Comparison of ENCODE assay signal across 16 cellular contexts in genomic region chr6:27148404-27148795, GRCh38.
A peak's percentile ranks its signal among the peaks of the same experiment; 100 is the strongest.
DNase-seq lines count a peak whose midpoint lies in the region; ATAC-seq and TF ChIP-seq lines count a peak whose summit lies in the region.
"Had no signal": no experiment of that assay in that cellular context is flagged by ENCODE, and none has a peak within 500 bp of the region (broad histone marks: within the 10 kb centered on the region; RNA-seq: fewer than 3 reads in every experiment).

No MANE protein-coding gene starts in this region.

- H3K79me2 ChIP-seq in PC-9 (ENCODE audit: low read depth), result peaks cover 27% of the 10 kb centered on the region

- H3K27me3 Mint-ChIP-seq in CD4-positive, CD25-positive, alpha-beta regulatory T cell, result no peaks in the 10 kb centered on the region
- no peaks in the 10 kb centered on the region for H3K27me3 Mint-ChIP-seq in central memory CD8-positive, alpha-beta T cell
- H3K27me3 Mint-ChIP-seq: stimulated activated naive CD8-positive, alpha-beta T cell treated with anti-CD3 and anti-CD28 coated beads, Interleukin-15, amount 100 ng/mL, for 72 hours had no signal

- TF ChIP-seq CTCF in GM12865 (IDR thresholded peaks at IDR 0.05; ENCODE audit: insufficient read depth, low read depth, low read length, missing control alignments), result no peak
- no peak for TF ChIP-seq CTCF in PC-9 (conservative IDR thresholded peaks at IDR 0.05)
- TF ChIP-seq CTCF in transverse colon (IDR thresholded peaks at IDR 0.05), result no peak
- TF ChIP-seq CTCF in coronary artery (IDR thresholded peaks at IDR 0.05), result no peak

- ATAC-seq in CD4-positive, CD25-positive, alpha-beta regulatory T cell (ENCODE audit: low read depth in 2 of 2), result no peak
- no peak for ATAC-seq in central memory CD8-positive, alpha-beta T cell (replicated peaks; ENCODE audit: extremely low read depth, poor library complexity, severe bottlenecking)
- ATAC-seq in esophagus mucosa, result no peak
- ATAC-seq: stimulated activated naive CD8-positive, alpha-beta T cell treated with anti-CD3 and anti-CD28 coated beads, Interleukin-15, amount 100 ng/mL, for 72 hours had no signal

- no peaks in the 10 kb centered on the region for H3K36me3 Mint-ChIP-seq in CD4-positive, CD25-positive, alpha-beta regulatory T cell
- H3K36me3 Mint-ChIP-seq in central memory CD8-positive, alpha-beta T cell (ENCODE audit: insufficient read depth), result no peaks in the 10 kb centered on the region

- H3K4me1 Mint-ChIP-seq in CD4-positive, CD25-positive, alpha-beta regulatory T cell, result peaks cover 0 to 11% (median 8%) of the 10 kb centered on the region in 4 donors
- H3K4me1 Mint-ChIP-seq in central memory CD8-positive, alpha-beta T cell, result no peaks in the 10 kb centered on the region

- WGBS in transverse colon (ENCODE audit: low coverage in 1 of 2), 2 donors, result 85 to 100% methylated on average over 1 to 2 of the region's 2 CpGs

- H3K4me1 ChIP-seq in CD4-positive, CD25-positive, alpha-beta regulatory T cell (ENCODE audit: control insufficient read depth, insufficient read depth, low read length, poor library complexity, severe bottlenecking), result peaks cover 21% of the 10 kb centered on the region
- no peaks in the 10 kb centered on the region; the same call in 1 of the 2 replicates for H3K4me1 ChIP-seq in PC-9 (replicated peaks; ENCODE audit: insufficient read depth)
- peaks cover 7 to 26% (median 13%) of the 10 kb centered on the region in 4 donors for H3K4me1 ChIP-seq in transverse colon

- no TSS peak for BruUV-seq in PC-9 (replicated peaks; lab: Mats Ljungman, UMichigan)

- H3K27me3 ChIP-seq in CD4-positive, CD25-positive, alpha-beta regulatory T cell (ENCODE audit: control insufficient read depth, insufficient read depth, low read length), result no peaks in the 10 kb centered on the region
- H3K27me3 ChIP-seq in PC-9 (ENCODE audit: insufficient read depth, low read depth) (no peaks in the 10 kb centered on the region), transverse colon (no peaks in the 10 kb centered on the region)

- peak overlapping the region; percentile 10 to 60 (median 29) for H3K4me3 Mint-ChIP-seq in CD4-positive, CD25-positive, alpha-beta regulatory T cell
- peak overlapping the region; percentile 3 for H3K4me3 Mint-ChIP-seq in central memory CD8-positive, alpha-beta T cell
- H3K4me3 Mint-ChIP-seq: CD14-positive monocyte had no signal

- in situ Hi-C loops in transverse colon (cut with MboI; ENCODE audit: low pct_ligation_motif_present in 1 of 4, low pct_unique_long_range_greater_than_20kb in 1 of 4, low sequenced_read_pairs in 3 of 4), result loop anchor here in 3 of 4 donors (25.0 kb wide), 7 partner anchors 811 to 1111 kb away; a partner anchor contains a TSS

- CTCF ChIA-PET in PC-9 (lab: Charles Lee), result no interaction called here

- peaks cover 32% of the 10 kb centered on the region for H3F3A ChIP-seq in PC-9 (ENCODE audit: insufficient read depth, low read depth)

- DNase-seq in CD4-positive, CD25-positive, alpha-beta regulatory T cell, result no peak
- DNase-seq in GM12865 (ENCODE audit: low read depth), result no peak
- no peak for DNase-seq in PC-9
- no peak for DNase-seq in central memory CD8-positive, alpha-beta T cell (ENCODE audit: low spot score in 2 of 2)
- DNase-seq in GM19240 (ENCODE audit: insufficient read length, low spot score), result no peak
- DNase-seq in transverse colon, result no peak
- DNase-seq in coronary artery (ENCODE audit: low spot score), result no peak
- DNase-seq: activated T-cell treated with anti-CD3 and anti-CD28 coated beads, Interleukin-2, amount 50 U/mL, for 48 hours; dorsolateral prefrontal cortex; Kasumi-1; mesenchymal stem cell; NCI-H2081 treated with DMSO at 0.1 percent for 48 hours; NK-92 treated with Interleukin-12 subunit alpha and Interleukin-12 subunit beta, amount 100 ng/mL, for 24 hours had no signal

- H3K27ac Mint-ChIP-seq in CD4-positive, CD25-positive, alpha-beta regulatory T cell, result no peak overlapping the region
- H3K27ac Mint-ChIP-seq in central memory CD8-positive, alpha-beta T cell (ENCODE audit: low read depth), result no peak overlapping the region

- H3K27ac ChIP-seq in CD4-positive, CD25-positive, alpha-beta regulatory T cell (ENCODE audit: insufficient read depth, low read length, poor library complexity, severe bottlenecking), result no peak overlapping the region
- H3K27ac ChIP-seq in PC-9 (0 out of 2 replicates have a peak overlapping the region, but pooled peaks have one; percentile 3), transverse colon (no peak overlapping the region), coronary artery (no peak overlapping the region)

- TF ChIP-seq POLR2A in transverse colon (IDR thresholded peaks at IDR 0.05), result no peak

- POLR2A ChIA-PET in PC-9 (lab: Charles Lee; ENCODE audit: unreplicated experiment), result interaction anchor here (0.6 to 3.6 kb wide), 3 partner anchors 9 to 965 kb away, joined by 3 to 202 read pairs (median 3); a partner anchor contains a TSS

- H3K4me2 ChIP-seq in PC-9, result peak overlapping the region; percentile 73

- H2AFZ ChIP-seq in PC-9, result no peak overlapping the region

- H3K9me2 ChIP-seq in PC-9 (ENCODE audit: insufficient read depth), result no peaks in the 10 kb centered on the region

- H3K4me3 ChIP-seq in CD4-positive, CD25-positive, alpha-beta regulatory T cell (ENCODE audit: low read depth, low read length), result no peak overlapping the region
- peak overlapping the region; percentile 56 for H3K4me3 ChIP-seq in GM12865 (ENCODE audit: low read depth, low read length)
- peak overlapping the region; percentile 91; the same call in 1 of the 2 replicates for H3K4me3 ChIP-seq in PC-9
- H3K4me3 ChIP-seq in transverse colon, result no peak overlapping the region
- H3K4me3 ChIP-seq in coronary artery, result no peak overlapping the region

- intact Hi-C loops in PC-9 (cut with micrococcal nuclease; ENCODE audit: unreplicated experiment) (loop anchor here (5.0 kb wide), 1 partner anchor 1116 kb away; a partner anchor contains a TSS), transverse colon (cut with DNase I; ENCODE audit: low total_unique reads) (no loop called here)

- H3K36me3 ChIP-seq in CD4-positive, CD25-positive, alpha-beta regulatory T cell (ENCODE audit: control insufficient read depth, insufficient read depth, low read length), result no peaks in the 10 kb centered on the region
- H3K36me3 ChIP-seq in PC-9 (ENCODE audit: low read depth) (no peaks in the 10 kb centered on the region; the same call in 1 of the 2 replicates), transverse colon (no peaks in the 10 kb centered on the region)

- no peak for TF ChIP-seq EP300 in transverse colon (IDR thresholded peaks at IDR 0.05; ENCODE audit: low read depth)

- no peaks in the 10 kb centered on the region for H3K9me3 ChIP-seq in CD4-positive, CD25-positive, alpha-beta regulatory T cell (ENCODE audit: control insufficient read depth in 2 of 2, low read length in 2 of 2)
- H3K9me3 ChIP-seq in PC-9 (ENCODE audit: insufficient read depth, low read depth) (no peaks in the 10 kb centered on the region), transverse colon (no peaks in the 10 kb centered on the region)

- H3K9me3 Mint-ChIP-seq in CD4-positive, CD25-positive, alpha-beta regulatory T cell, result no peaks in the 10 kb centered on the region
- H3K9me3 Mint-ChIP-seq in central memory CD8-positive, alpha-beta T cell, result no peaks in the 10 kb centered on the region
- H3K9me3 Mint-ChIP-seq: CD14-positive monocyte; stimulated activated naive CD8-positive, alpha-beta T cell treated with anti-CD3 and anti-CD28 coated beads, Interleukin-15, amount 100 ng/mL, for 72 hours had no signal

- no peaks in the 10 kb centered on the region for H4K20me1 ChIP-seq in PC-9 (ENCODE audit: insufficient read depth)

Comparison
In these comparisons a context has a peak if more than half of its experiments do, and no peak if none do; other contexts are left out.
1. H3K4me3 ChIP-seq: peak in GM12865 (single experiment) and PC-9 (single experiment); none in CD4-positive, CD25-positive, alpha-beta regulatory T cell (single experiment), transverse colon (0 of 4) and coronary artery (single experiment).